In genomic region chr14:70170976-70171375, GRCh38 we compare ENCODE assay signal across 20 cellular contexts. TPM values are rescaled to one million over a fixed set of nuclear protein-coding genes. Genes with fewer than 3 reads are reported as not detected.
DNase-seq lines count a peak whose midpoint lies in the region; FAIRE-seq and TF ChIP-seq lines count a peak whose summit lies in the region.
"Had no signal": no experiment of that assay in that cellular context is flagged by ENCODE, and none has a peak within 500 bp of the region (broad histone marks: within the 10 kb centered on the region; RNA-seq: fewer than 3 reads in every experiment).

No MANE protein-coding gene starts in this region.

- H3K4me3 Mint-ChIP-seq in mesothelial cell of epicardium = no peak overlapping the region
- H3K4me3 Mint-ChIP-seq: CD4-positive, alpha-beta T cell; H9 had no signal

- TF ChIP-seq CTCF in mesothelial cell of epicardium (IDR thresholded peaks at IDR 0.05; ENCODE audit: unreplicated experiment) = no peak

- H3K27ac Mint-ChIP-seq in mesothelial cell of epicardium = no peak overlapping the region
- H3K27ac Mint-ChIP-seq: CD4-positive, alpha-beta T cell; H9 had no signal

- DNase-seq in NCI-H2171 treated with DMSO at 0.1 percent for 48 hours (lab: John Stamatoyannopoulos, UW) (peak; percentile 33), NCI-H2171 (lab: John Stamatoyannopoulos, UW) (no peak), NCI-H524 (lab: John Stamatoyannopoulos, UW) (peak; percentile 99), myocyte (ENCODE audit: low read depth) (peak; percentile 82), urothelium cell line (ENCODE audit: low spot score) (no peak), mesenteric fat pad (ENCODE audit: low spot score) (no peak), mesothelial cell of epicardium (ENCODE audit: low spot score in 2 of 2, unreplicated experiment in 2 of 2) (no peak)
- DNase-seq in activated CD4-positive, CD25-positive, alpha-beta regulatory T cell (lab: John Stamatoyannopoulos, UW) = no peak
- DNase-seq: CD4-positive, alpha-beta T cell; DMS53; DND-41; EL; GOT3; H9; IMR-90 had no signal

- H3K27me3 Mint-ChIP-seq in mesothelial cell of epicardium (ENCODE audit: low read depth) = peaks cover 47% of the 10 kb centered on the region

- no peaks in the 10 kb centered on the region for H3K36me3 Mint-ChIP-seq in mesothelial cell of epicardium

- H3K9me3 Mint-ChIP-seq in mesothelial cell of epicardium = no peaks in the 10 kb centered on the region
- H3K9me3 Mint-ChIP-seq: CD4-positive, alpha-beta T cell; H9 had no signal

- peak; percentile 67 for FAIRE-seq in urothelium cell line (lab: Jason Lieb, UNC)
- FAIRE-seq: A549, G401.6, GM12891, GM18507, K562 had no signal

- no peaks in the 10 kb centered on the region for H3K4me1 Mint-ChIP-seq in mesothelial cell of epicardium
- H3K4me1 Mint-ChIP-seq: H9 had no signal

RNA-seq across cellular contexts. Expression of gene SLC8A3, which starts 17.8 kb away (rescaled TPM):
- total RNA-seq in myocyte = 25.2 and 30.1 TPM in 2 replicates
- 9.5 TPM for polyA plus RNA-seq in myocyte (2012)
- total RNA-seq in mesenteric fat pad = 0.16 TPM
- total RNA-seq in mesothelial cell of epicardium = 0.22 to 0.27 TPM (median 0.23 TPM) in 3 replicates
- total RNA-seq: CD4-positive, alpha-beta T cell; K562 had no signal
- polyA plus RNA-seq: A549, IMR-90, K562 had no signal

Comparison
In these comparisons a context has a peak if more than half of its experiments do, and no peak if none do; other contexts are left out.
1. DNase-seq: peak in NCI-H2171 treated with DMSO at 0.1 percent for 48 hours (single experiment), NCI-H524 (2 of 2) and myocyte (single experiment); none in NCI-H2171 (single experiment), urothelium cell line (single experiment), mesenteric fat pad (single experiment), activated CD4-positive, CD25-positive, alpha-beta regulatory T cell (0 of 4) and mesothelial cell of epicardium (0 of 2).
2. RNA of gene SLC8A3, which starts 17.8 kb away (total RNA-seq): 25.2 to 30.1 TPM in myocyte; 0.22 to 0.27 TPM in mesothelial cell of epicardium and 0.16 TPM in mesenteric fat pad (single experiment); every median in the first group is over 10 times any median in the second.